24 cellular contexts compared by ENCODE assay signal in genomic region chr5:109231331-109231730, GRCh38.
"Had no signal": no experiment of that assay in that cellular context is flagged by ENCODE, and none has a peak within 500 bp of the region (broad histone marks: within the 10 kb centered on the region; RNA-seq: fewer than 3 reads in every experiment).

No MANE protein-coding gene starts in this region.

- H3K36me3 ChIP-seq: colonic mucosa, esophagus muscularis mucosa, esophagus squamous epithelium, gastrocnemius medialis, gastroesophageal sphincter, heart left ventricle, heart right ventricle had no signal

- H3K4me1 Mint-ChIP-seq: endodermal cell had no signal

- H3K27me3 Mint-ChIP-seq: dendritic cell treated with granulocyte-macrophage colony-stimulating factor and Interleukin-4, amounts not matched to agents 40 ng/mL and 50 ng/mL, for 4 days had no signal

- ATAC-seq: effector memory CD8-positive, alpha-beta T cell; esophagus mucosa; foreskin keratinocyte; gastrocnemius medialis; gastroesophageal sphincter; heart left ventricle; heart right ventricle had no signal

- H3K4me3 ChIP-seq: colonic mucosa, coronary artery, dorsolateral prefrontal cortex, esophagus muscularis mucosa, esophagus squamous epithelium, gastrocnemius medialis, gastroesophageal sphincter, heart left ventricle, heart right ventricle had no signal

- H3K27me3 ChIP-seq: colonic mucosa, dorsolateral prefrontal cortex, esophagus muscularis mucosa, gastrocnemius medialis, gastroesophageal sphincter, heart left ventricle, heart right ventricle had no signal

- H3K9me3 ChIP-seq: colonic mucosa had no signal

- H3K27ac ChIP-seq: colonic mucosa, coronary artery, dorsolateral prefrontal cortex, epithelial cell of prostate, esophagus muscularis mucosa, esophagus squamous epithelium, foreskin keratinocyte, gastrocnemius medialis, gastroesophageal sphincter, heart left ventricle, heart right ventricle had no signal

- H3K4me1 ChIP-seq: colonic mucosa, esophagus muscularis mucosa, esophagus squamous epithelium, foreskin keratinocyte, gastrocnemius medialis, gastroesophageal sphincter, heart right ventricle had no signal

- H3K27ac Mint-ChIP-seq: dendritic cell treated with granulocyte-macrophage colony-stimulating factor and Interleukin-4, amounts not matched to agents 40 ng/mL and 50 ng/mL, for 4 days; effector memory CD8-positive, alpha-beta T cell; endodermal cell had no signal

- DNase-seq: colonic mucosa; cortex of kidney; dermis blood vessel endothelial cell; dorsolateral prefrontal cortex; effector CD4-positive, alpha-beta T cell; effector CD8-positive, alpha-beta T cell; effector memory CD4-positive, alpha-beta T cell; effector memory CD8-positive, alpha-beta T cell; endodermal cell; esophagus squamous epithelium; foreskin fibroblast; foreskin keratinocyte; foreskin melanocyte; gastrocnemius medialis; glutamatergic neuron; head of caudate nucleus; heart left ventricle; heart right ventricle had no signal

- H3K4me3 Mint-ChIP-seq: dendritic cell treated with granulocyte-macrophage colony-stimulating factor and Interleukin-4, amounts not matched to agents 40 ng/mL and 50 ng/mL, for 4 days; effector memory CD8-positive, alpha-beta T cell; endodermal cell had no signal
